Comparison of ENCODE assay signal across 28 cellular contexts in the genomic region with DNA sequence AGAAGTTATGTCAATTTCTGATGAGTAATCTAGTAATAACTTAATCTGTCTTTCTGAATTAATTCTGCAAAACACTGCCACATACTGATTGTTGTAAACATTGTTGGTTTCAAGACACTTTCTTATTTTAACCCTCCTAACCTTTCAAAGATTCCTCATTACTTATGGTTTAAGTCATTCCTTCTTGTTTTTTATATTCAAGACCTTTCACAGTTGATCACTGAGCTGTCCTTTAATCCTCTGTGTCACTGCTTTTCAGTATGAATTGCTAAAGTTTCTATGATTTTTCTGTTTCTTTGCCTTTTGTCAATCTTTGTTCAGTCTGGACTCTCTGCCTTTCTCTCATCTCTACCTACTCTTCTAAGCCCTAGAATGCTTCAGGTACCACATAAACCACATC.
"Had no signal": no experiment of that assay in that cellular context is flagged by ENCODE, and none has a peak within 500 bp of the region (broad histone marks: within the 10 kb centered on the region; RNA-seq: fewer than 3 reads in every experiment).

No MANE protein-coding gene starts in this region.

- DNase-seq: activated CD4-positive, alpha-beta T cell treated with anti-CD3 and anti-CD28 coated beads for 1 hour; activated CD8-positive, alpha-beta memory T cell treated with anti-CD3 and anti-CD28 coated beads, Interleukin-2, amount 10 ng/mL, durations not matched to agents 7 days and 5 days; activated CD8-positive, alpha-beta T cell treated with anti-CD3 and anti-CD28 coated beads, Interleukin-2, amount 10 ng/mL, durations not matched to agents 7 days and 5 days; activated effector memory CD4-positive, alpha-beta T cell treated with anti-CD3 and anti-CD28 coated beads, Interleukin-2, amount 50 U/mL, for 16 hours; activated naive CD4-positive, alpha-beta T cell treated with anti-CD3 and anti-CD28 coated beads for 36 hours; activated naive CD8-positive, alpha-beta T cell treated with anti-CD3 and anti-CD28 coated beads, Interleukin-2, amount 10 ng/mL, durations not matched to agents 7 days and 5 days; activated T-cell treated with anti-CD3 and anti-CD28 coated beads, Interleukin-2, amount 50 U/mL, for 72 hours; brain microvascular endothelial cell; endodermal cell; foreskin keratinocyte; heart right ventricle; left lung; lower lobe of right lung; naive B cell; nucleus accumbens; pancreas; retina; stimulated activated CD4-positive, alpha-beta T cell treated with anti-CD3 and anti-CD28 coated beads, Interleukin-12 subunit alpha, Interleukin-12 subunit beta, amount 100 ng/mL, for 4 hours; stimulated activated CD4-positive, alpha-beta T cell treated with anti-CD3 and anti-CD28 coated beads, Interleukin-4, amount 100 ng/mL, for 1 hour; T-helper 2 cell had no signal

- H3K9me3 Mint-ChIP-seq: activated naive CD4-positive, alpha-beta T cell treated with anti-CD3 and anti-CD28 coated beads for 36 hours; activated naive CD8-positive, alpha-beta T cell treated with anti-CD3 and anti-CD28 coated beads, Interleukin-2, amount 10 ng/mL, durations not matched to agents 7 days and 5 days; activated T-cell treated with anti-CD3 and anti-CD28 coated beads, Interleukin-2, amount 50 U/mL, for 72 hours; endodermal cell; naive B cell; stimulated activated naive CD8-positive, alpha-beta T cell treated with anti-CD3 and anti-CD28 coated beads, Interleukin-15, Interleukin-2, amounts not matched to agents 100 ng/mL and 50 ng/mL, for 24 hours had no signal

- ATAC-seq: activated CD8-positive, alpha-beta memory T cell treated with anti-CD3 and anti-CD28 coated beads, Interleukin-2, amount 10 ng/mL, durations not matched to agents 7 days and 5 days; activated CD8-positive, alpha-beta T cell treated with anti-CD3 and anti-CD28 coated beads, Interleukin-2, amount 10 ng/mL, durations not matched to agents 7 days and 5 days; esophagus mucosa; foreskin keratinocyte; heart right ventricle; left lung; lower lobe of right lung; pancreas; sciatic nerve had no signal

- H3K4me3 ChIP-seq: ascending aorta, heart right ventricle, left lung, lower lobe of right lung, pancreas, prostate gland, skin epidermis, thoracic aorta had no signal

- H3K9me3 ChIP-seq: ascending aorta, heart right ventricle, left lung, lower lobe of right lung, pancreas, prostate gland, thoracic aorta had no signal

- H3K4me1 ChIP-seq: ascending aorta, left lung, lower lobe of right lung, pancreas, prostate gland had no signal

- H3K27ac Mint-ChIP-seq: activated CD8-positive, alpha-beta memory T cell treated with anti-CD3 and anti-CD28 coated beads, Interleukin-2, amount 10 ng/mL, durations not matched to agents 7 days and 5 days; activated CD8-positive, alpha-beta T cell treated with anti-CD3 and anti-CD28 coated beads, Interleukin-2, amount 10 ng/mL, durations not matched to agents 7 days and 5 days; activated naive CD4-positive, alpha-beta T cell treated with anti-CD3 and anti-CD28 coated beads for 36 hours; activated naive CD8-positive, alpha-beta T cell treated with anti-CD3 and anti-CD28 coated beads, Interleukin-2, amount 10 ng/mL, durations not matched to agents 7 days and 5 days; activated T-cell treated with anti-CD3 and anti-CD28 coated beads, Interleukin-2, amount 50 U/mL, for 72 hours; endodermal cell; stimulated activated naive CD8-positive, alpha-beta T cell treated with anti-CD3 and anti-CD28 coated beads, Interleukin-15, Interleukin-2, amounts not matched to agents 100 ng/mL and 50 ng/mL, for 24 hours; type B pancreatic cell had no signal

- H3K4me3 Mint-ChIP-seq: activated CD8-positive, alpha-beta memory T cell treated with anti-CD3 and anti-CD28 coated beads, Interleukin-2, amount 10 ng/mL, durations not matched to agents 7 days and 5 days; activated CD8-positive, alpha-beta T cell treated with anti-CD3 and anti-CD28 coated beads, Interleukin-2, amount 10 ng/mL, durations not matched to agents 7 days and 5 days; activated naive CD4-positive, alpha-beta T cell treated with anti-CD3 and anti-CD28 coated beads for 36 hours; activated naive CD8-positive, alpha-beta T cell treated with anti-CD3 and anti-CD28 coated beads, Interleukin-2, amount 10 ng/mL, durations not matched to agents 7 days and 5 days; activated T-cell treated with anti-CD3 and anti-CD28 coated beads, Interleukin-2, amount 50 U/mL, for 72 hours; endodermal cell; naive B cell; stimulated activated naive CD8-positive, alpha-beta T cell treated with anti-CD3 and anti-CD28 coated beads, Interleukin-15, Interleukin-2, amounts not matched to agents 100 ng/mL and 50 ng/mL, for 24 hours; type B pancreatic cell had no signal

- H3K36me3 Mint-ChIP-seq: activated CD8-positive, alpha-beta memory T cell treated with anti-CD3 and anti-CD28 coated beads, Interleukin-2, amount 10 ng/mL, durations not matched to agents 7 days and 5 days; naive B cell had no signal

- H3K27me3 ChIP-seq: ascending aorta, brain microvascular endothelial cell, foreskin keratinocyte, heart right ventricle, left lung, pancreas had no signal

- H3K27me3 Mint-ChIP-seq: activated CD8-positive, alpha-beta memory T cell treated with anti-CD3 and anti-CD28 coated beads, Interleukin-2, amount 10 ng/mL, durations not matched to agents 7 days and 5 days; activated naive CD8-positive, alpha-beta T cell treated with anti-CD3 and anti-CD28 coated beads, Interleukin-2, amount 10 ng/mL, durations not matched to agents 7 days and 5 days; naive B cell; stimulated activated naive CD8-positive, alpha-beta T cell treated with anti-CD3 and anti-CD28 coated beads, Interleukin-15, Interleukin-2, amounts not matched to agents 100 ng/mL and 50 ng/mL, for 24 hours; type B pancreatic cell had no signal

- H3K36me3 ChIP-seq: ascending aorta, brain microvascular endothelial cell, heart right ventricle, left lung, lower lobe of right lung, pancreas, prostate gland, thoracic aorta had no signal

- H3K27ac ChIP-seq: ascending aorta, brain microvascular endothelial cell, foreskin keratinocyte, heart right ventricle, left lung, lower lobe of right lung, pancreas, prostate gland, skin epidermis, thoracic aorta had no signal

- H3K4me1 Mint-ChIP-seq: activated CD8-positive, alpha-beta memory T cell treated with anti-CD3 and anti-CD28 coated beads, Interleukin-2, amount 10 ng/mL, durations not matched to agents 7 days and 5 days; activated naive CD8-positive, alpha-beta T cell treated with anti-CD3 and anti-CD28 coated beads, Interleukin-2, amount 10 ng/mL, durations not matched to agents 7 days and 5 days; endodermal cell; naive B cell had no signal
